Comparison of ENCODE assay signal across 19 cellular contexts in the genomic region with DNA sequence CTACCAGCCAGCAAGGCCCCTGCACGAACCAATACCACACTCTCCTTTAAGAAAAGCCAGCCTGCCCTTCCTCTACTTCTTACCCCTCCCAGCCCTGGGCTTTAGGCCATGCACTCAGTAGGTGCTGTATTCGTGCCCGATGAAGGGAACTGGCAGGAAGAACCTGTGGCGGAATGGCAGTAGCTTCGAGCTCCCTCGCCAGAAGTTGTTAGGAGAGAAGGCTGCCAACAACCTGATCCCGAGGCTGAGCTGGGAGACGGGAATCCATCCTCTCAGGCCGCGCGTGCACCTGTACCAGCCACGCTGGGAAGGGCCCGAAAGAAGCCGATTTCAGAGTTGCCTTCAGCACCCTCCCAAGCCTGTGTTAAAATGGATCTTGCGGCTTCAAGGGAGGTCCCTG.
"Had no signal": no experiment of that assay in that cellular context is flagged by ENCODE, and none has a peak within 500 bp of the region (broad histone marks: within the 10 kb centered on the region; RNA-seq: fewer than 3 reads in every experiment).

No MANE protein-coding gene starts in this region.

- H3K36me3 Mint-ChIP-seq: naive thymus-derived CD4-positive, alpha-beta T cell; stimulated activated naive B cell treated with anti-CD40 and anti-IgM and Interleukin-4, amounts not matched to agents 10 μg/mL and 1 μg/mL and 100 μg/mL, for 72 hours had no signal

- H3K4me3 Mint-ChIP-seq: dendritic cell treated with granulocyte-macrophage colony-stimulating factor and Interleukin-4, amounts not matched to agents 40 ng/mL and 50 ng/mL, for 4 days; effector memory CD8-positive, alpha-beta T cell; naive thymus-derived CD4-positive, alpha-beta T cell; nephron progenitor cell; stimulated activated naive B cell treated with anti-CD40 and anti-IgM and Interleukin-4, amounts not matched to agents 10 μg/mL and 1 μg/mL and 100 μg/mL, for 72 hours; stimulated activated naive CD8-positive, alpha-beta T cell treated with anti-CD3 and anti-CD28 coated beads, Interleukin-15, amount 100 ng/mL, for 72 hours had no signal

- H3K27me3 ChIP-seq: esophagus squamous epithelium, sigmoid colon, testis, tibial nerve had no signal

- DNase-seq: effector memory CD8-positive, alpha-beta T cell; esophagus squamous epithelium; foreskin fibroblast; left colon; left ventricle myocardium superior; mesendoderm; nephron progenitor cell; psoas muscle; sigmoid colon; stimulated activated CD4-positive, alpha-beta T cell treated with anti-CD3 and anti-CD28 coated beads, Interleukin-2, amount 100 ng/mL, for 24 hours; stimulated activated CD4-positive, alpha-beta T cell treated with anti-CD3 and anti-CD28 coated beads, Interleukin-4, amount 100 ng/mL, for 4 hours; stimulated activated naive B cell treated with anti-CD40 and anti-IgM and Interleukin-4, amounts not matched to agents 10 μg/mL and 1 μg/mL and 100 μg/mL, for 72 hours; stimulated activated naive CD8-positive, alpha-beta T cell treated with anti-CD3 and anti-CD28 coated beads, Interleukin-15, amount 100 ng/mL, for 72 hours; testis had no signal

- H3K9me3 Mint-ChIP-seq: dendritic cell treated with granulocyte-macrophage colony-stimulating factor and Interleukin-4, amounts not matched to agents 40 ng/mL and 50 ng/mL, for 4 days; effector memory CD8-positive, alpha-beta T cell; naive thymus-derived CD4-positive, alpha-beta T cell; nephron progenitor cell; stimulated activated naive B cell treated with anti-CD40 and anti-IgM and Interleukin-4, amounts not matched to agents 10 μg/mL and 1 μg/mL and 100 μg/mL, for 72 hours; stimulated activated naive CD8-positive, alpha-beta T cell treated with anti-CD3 and anti-CD28 coated beads, Interleukin-15, amount 100 ng/mL, for 72 hours had no signal

- H3K4me3 ChIP-seq: esophagus squamous epithelium, psoas muscle, sigmoid colon, skin epidermis, testis, tibial nerve had no signal

- H3K27ac Mint-ChIP-seq: dendritic cell treated with granulocyte-macrophage colony-stimulating factor and Interleukin-4, amounts not matched to agents 40 ng/mL and 50 ng/mL, for 4 days; nephron progenitor cell; stimulated activated naive B cell treated with anti-CD40 and anti-IgM and Interleukin-4, amounts not matched to agents 10 μg/mL and 1 μg/mL and 100 μg/mL, for 72 hours; stimulated activated naive CD8-positive, alpha-beta T cell treated with anti-CD3 and anti-CD28 coated beads, Interleukin-15, amount 100 ng/mL, for 72 hours had no signal

- H3K27ac ChIP-seq: esophagus squamous epithelium, neutrophil, psoas muscle, sigmoid colon, skin epidermis, testis, tibial nerve had no signal

- H3K4me1 Mint-ChIP-seq: nephron progenitor cell had no signal

- H3K27me3 Mint-ChIP-seq: effector memory CD8-positive, alpha-beta T cell; stimulated activated naive CD8-positive, alpha-beta T cell treated with anti-CD3 and anti-CD28 coated beads, Interleukin-15, amount 100 ng/mL, for 72 hours had no signal

- H3K9me3 ChIP-seq: esophagus squamous epithelium, neutrophil, psoas muscle, sigmoid colon, testis, tibial nerve had no signal

- ATAC-seq: left colon; left ventricle myocardium superior; naive thymus-derived CD4-positive, alpha-beta T cell; psoas muscle had no signal

- H3K36me3 ChIP-seq: esophagus squamous epithelium, neutrophil, sigmoid colon, tibial nerve had no signal

- H3K4me1 ChIP-seq: esophagus squamous epithelium, psoas muscle, sigmoid colon, testis, tibial nerve had no signal
